ENCODE assay signal across 14 cellular contexts in the genomic region with DNA sequence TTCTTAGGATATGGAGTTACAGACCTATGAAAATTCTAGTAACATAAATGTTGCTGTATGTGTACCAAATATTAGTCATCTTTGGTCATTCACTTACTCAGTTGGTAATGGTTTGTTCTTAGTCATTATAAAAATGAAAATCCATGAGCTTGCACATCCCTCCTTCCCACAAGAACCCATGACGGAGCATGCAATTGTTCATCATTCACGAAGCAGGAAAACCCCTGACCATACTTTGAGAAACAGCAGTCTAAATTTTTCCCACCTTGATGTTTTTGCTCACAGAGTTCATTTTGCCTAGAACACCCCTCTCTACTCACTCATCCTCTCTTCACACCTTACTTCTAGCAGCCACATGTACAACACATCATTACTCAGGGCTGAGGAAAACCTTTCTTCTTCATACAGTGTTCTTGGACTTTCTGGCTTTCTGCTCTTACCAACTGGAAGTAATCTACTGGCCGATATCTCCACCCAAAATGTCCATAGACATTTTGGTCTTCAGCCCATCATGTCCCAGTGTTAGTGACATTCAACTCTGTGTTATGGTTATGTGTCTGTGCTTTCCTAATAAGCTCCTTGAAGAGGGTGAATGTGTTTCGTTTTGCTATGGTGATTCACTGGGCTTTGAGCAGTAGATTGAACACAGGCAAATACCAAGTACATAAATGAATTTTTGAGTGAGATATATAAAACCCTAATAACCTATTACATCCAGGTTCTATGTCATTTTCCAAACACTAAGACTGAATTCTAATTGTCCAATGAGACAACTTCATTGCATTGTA.
DNase-seq lines count a peak whose midpoint lies in the region; ATAC-seq and TF ChIP-seq lines count a peak whose summit lies in the region.
"Had no signal": no experiment of that assay in that cellular context is flagged by ENCODE, and none has a peak within 500 bp of the region (broad histone marks: within the 10 kb centered on the region; RNA-seq: fewer than 3 reads in every experiment).

No MANE protein-coding gene starts in this region.

- no peak overlapping the region; the same call in 1 of the 2 replicates for H3K4me3 ChIP-seq in GM12865 (ENCODE audit: low read depth, low read length)
- H3K4me3 ChIP-seq in fibroblast of the aortic adventitia (ENCODE audit: low read depth, low read length), result no peak overlapping the region
- H3K4me3 ChIP-seq: testis had no signal

- TF ChIP-seq CTCF in GM12865 (IDR thresholded peaks at IDR 0.05; ENCODE audit: insufficient read depth, low read depth, low read length, missing control alignments) (no peak), fibroblast of the aortic adventitia (IDR thresholded peaks at IDR 0.05; ENCODE audit: insufficient read depth, low read length) (no peak)

- DNase-seq in GM12865 (ENCODE audit: low read depth), result peak; percentile 77
- peak; percentile 86 for DNase-seq in HT1080 (ENCODE audit: low read depth)
- peak; percentile 65 for DNase-seq in fibroblast of the aortic adventitia (ENCODE audit: low read depth)
- no peak for DNase-seq in effector CD8-positive, alpha-beta T cell (lab: John Stamatoyannopoulos, UW)
- no peak for DNase-seq in stimulated activated CD4-positive, alpha-beta T cell treated with anti-CD3 and anti-CD28 coated beads, Interleukin-1b, Interleukin-23, amount 100 ng/mL, for 48 hours
- DNase-seq: Calu3, left ventricle myocardium superior, NCI-H1048, NCI-H748 treated with DMSO at 0.1 percent for 48 hours, posterior cingulate gyrus, T-cell, testis had no signal

- ATAC-seq in GM19463 (IDR thresholded peaks at IDR 0.05; ENCODE audit: unreplicated experiment), result peak; percentile 59
- ATAC-seq in HG02840 (IDR thresholded peaks at IDR 0.05; ENCODE audit: low FRiP score, unreplicated experiment), result no peak
- ATAC-seq: left ventricle myocardium superior, T-cell had no signal

Comparison
In these comparisons a context has a peak if more than half of its experiments do, and no peak if none do; other contexts are left out.
1. DNase-seq: peak in GM12865 (single experiment), HT1080 (single experiment) and fibroblast of the aortic adventitia (single experiment); none in effector CD8-positive, alpha-beta T cell (single experiment) and stimulated activated CD4-positive, alpha-beta T cell treated with anti-CD3 and anti-CD28 coated beads, Interleukin-1b, Interleukin-23, amount 100 ng/mL, for 48 hours (single experiment).